Comparison of ENCODE assay signal across 8 cellular contexts in genomic region chr1:47175227-47175934, GRCh38. TPM values are rescaled to one million over a fixed set of nuclear protein-coding genes. Genes with fewer than 3 reads are reported as not detected.
DNase-seq lines count a peak whose midpoint lies in the region; ATAC-seq and TF ChIP-seq lines count a peak whose summit lies in the region.

No MANE protein-coding gene starts in this region.

- H3K9ac ChIP-seq in trophoblast cell (ENCODE audit: low read length) = no peak overlapping the region

- no peaks in the 10 kb centered on the region for H3K4me1 ChIP-seq in OCI-LY7 (ENCODE audit: insufficient read depth, low read length, poor library complexity, severe bottlenecking)
- peaks cover 0 to 3% of the 10 kb centered on the region in 2 experiments for H3K4me1 ChIP-seq in trophoblast cell (ENCODE audit: control insufficient read depth in 1 of 2, insufficient read depth in 2 of 2, low read length in 2 of 2)

- no peak overlapping the region for H3K18ac ChIP-seq in trophoblast cell (ENCODE audit: low read length)

- no peak overlapping the region for H4K8ac ChIP-seq in trophoblast cell (ENCODE audit: low read depth, low read length)

- H3K4ac ChIP-seq in trophoblast cell (ENCODE audit: low read depth, low read length) = no peak overlapping the region

- H3K14ac ChIP-seq in trophoblast cell (ENCODE audit: low read length) = no peak overlapping the region

- no peak overlapping the region for H4K12ac ChIP-seq in trophoblast cell (ENCODE audit: low read depth, low read length)

- ATAC-seq in Right ventricle myocardium inferior (peak; percentile 32), GM18873 (IDR thresholded peaks at IDR 0.05; ENCODE audit: low FRiP score, unreplicated experiment) (no peak)

- no peak overlapping the region for H3K27ac ChIP-seq in OCI-LY7 (ENCODE audit: low read depth, low read length, poor library complexity, severe bottlenecking)
- H3K27ac ChIP-seq in trophoblast cell (ENCODE audit: low read depth, low read length) = no peak overlapping the region

- peak; percentile 92 for TF ChIP-seq CTCF in AG04449 (IDR thresholded peaks at IDR 0.05; ENCODE audit: insufficient read depth, low read length, missing control alignments)
- peak; percentile 99 for TF ChIP-seq CTCF in GM12875 (IDR thresholded peaks at IDR 0.05; ENCODE audit: borderline replicate concordance, insufficient read depth, low read depth, low read length)
- peak; percentile 86 for TF ChIP-seq CTCF in OCI-LY7 (conservative IDR thresholded peaks at IDR 0.05; ENCODE audit: low read length)

- no peak overlapping the region for H2BK5ac ChIP-seq in trophoblast cell (ENCODE audit: low read depth, low read length, poor library complexity)

- H2BK120ac ChIP-seq in trophoblast cell (ENCODE audit: insufficient read depth, low read length, poor library complexity) = no peak overlapping the region

- H3K4me3 ChIP-seq in AG04449 (ENCODE audit: low read depth, low read length) (no peak overlapping the region), GM12875 (ENCODE audit: low read depth, low read length) (no peak overlapping the region), OCI-LY7 (ENCODE audit: low read depth, low read length, poor library complexity, severe bottlenecking) (no peak overlapping the region), trophoblast cell (ENCODE audit: low read depth, low read length) (no peak overlapping the region)

- H3K23ac ChIP-seq in trophoblast cell (ENCODE audit: low read length) = no peak overlapping the region

- no peaks in the 10 kb centered on the region for H3K9me2 ChIP-seq in OCI-LY7 (ENCODE audit: insufficient read depth, low read length)

- H3K27me3 ChIP-seq in trophoblast cell (ENCODE audit: insufficient read depth, low read length) = no peaks in the 10 kb centered on the region

- no TSS peak for BruUV-seq in OCI-LY7 (replicated peaks; lab: Mats Ljungman, UMichigan)

- H3K79me2 ChIP-seq in OCI-LY7 (ENCODE audit: insufficient read depth, low read depth, low read length) (no peaks in the 10 kb centered on the region), trophoblast cell (ENCODE audit: control insufficient read depth, insufficient read depth, low read length, poor library complexity) (no peaks in the 10 kb centered on the region)

- POLR2A ChIA-PET in AG04449 (lab: Yijun Ruan, JAX) (no interaction called here), OCI-LY7 (lab: Charles Lee) (no interaction called here)

- WGBS in trophoblast cell (ENCODE audit: extremely low coverage, insufficient coverage, insufficient read length) = no CpG with 5 or more reads among the region's 11 CpGs

- no peak overlapping the region for H2AFZ ChIP-seq in OCI-LY7 (ENCODE audit: low read length)
- no peak overlapping the region for H2AFZ ChIP-seq in trophoblast cell (ENCODE audit: insufficient read depth, low read length, poor library complexity)

- no peak overlapping the region for H4K91ac ChIP-seq in trophoblast cell (ENCODE audit: low read depth, low read length)

- intact Hi-C loops in OCI-LY7 (cut with micrococcal nuclease; ENCODE audit: unreplicated experiment) = loop anchor here (5.0 kb wide), 1 partner anchor 262 kb away; the partner anchor contains the start of gene FOXD2
- intact Hi-C loops in Right ventricle myocardium inferior (cut with DNase I) = loop anchor here (5.0 kb wide), 3 partner anchors 247 to 537 kb away; no protein-coding TSS in a partner anchor

- CTCF ChIA-PET in AG04449 (lab: Yijun Ruan, JAX) = interaction anchor here (0.8 to 12.9 kb wide), 21 partner anchors 9 to 552 kb away, joined by 3 to 213 read pairs (median 4); partner anchors contain the start of genes CMPK1, FOXD2 and PDZK1IP1
- CTCF ChIA-PET in OCI-LY7 (lab: Charles Lee; ENCODE audit: unreplicated experiment) = no interaction called here

- no peaks in the 10 kb centered on the region for H3K79me1 ChIP-seq in trophoblast cell (ENCODE audit: low read length)

- DNase-seq in AG04449 (ENCODE audit: low read depth, low spot score) = no peak
- peak; percentile 77 for DNase-seq in HT1080 (ENCODE audit: low read depth)
- DNase-seq in OCI-LY7 (ENCODE audit: low spot score) = peak; percentile 49
- DNase-seq in activated naive CD4-positive, alpha-beta T cell treated with anti-CD3 and anti-CD28 coated beads, Interleukin-2, amount 50 U/mL, for 16 hours = peak; percentile 38
- DNase-seq in Right ventricle myocardium inferior (ENCODE audit: missing footprints) = no peak
- DNase-seq in trophoblast cell = peak; percentile 14 to 70

- no peak overlapping the region for H2BK12ac ChIP-seq in trophoblast cell (ENCODE audit: low read length)

- no peaks in the 10 kb centered on the region for H3K9me3 ChIP-seq in OCI-LY7 (ENCODE audit: low read length)
- H3K9me3 ChIP-seq in trophoblast cell (ENCODE audit: insufficient read depth, low read depth, low read length) = no peaks in the 10 kb centered on the region

- no peak overlapping the region for H2AK5ac ChIP-seq in trophoblast cell (ENCODE audit: low read length)

- H3K36me3 ChIP-seq in OCI-LY7 (ENCODE audit: insufficient read depth, low read length) (no peaks in the 10 kb centered on the region), trophoblast cell (ENCODE audit: control insufficient read depth in 1 of 2, insufficient read depth in 2 of 2, low read length in 2 of 2) (no peaks in the 10 kb centered on the region)

- H3K4me2 ChIP-seq in OCI-LY7 (ENCODE audit: low read length) (no peak overlapping the region), trophoblast cell (ENCODE audit: low read length) (no peak overlapping the region)

- H4K20me1 ChIP-seq in OCI-LY7 (ENCODE audit: insufficient read depth, low read length) = no peaks in the 10 kb centered on the region

RNA-seq across cellular contexts. Expression of gene PDZK1IP1, which starts 14.5 kb away (rescaled TPM):
- total RNA-seq in HT1080 (2014; rRNA removed; shearing (Covaris generic)) = not detected in 2 replicates
- not detected in 2 replicates for polyA plus RNA-seq in HT1080 (2015; cell fraction: cytosol; rRNA removed)
- not detected in 2 replicates for polyA plus RNA-seq in HT1080 (2015; cell fraction: nucleus; rRNA removed)
- total RNA-seq in OCI-LY7 (2014; rRNA removed; shearing (Covaris generic)) = not detected in 2 replicates
- total RNA-seq in OCI-LY7 (2022) (not detected in 2 replicates), Right ventricle myocardium inferior (not detected)
- polyA plus RNA-seq in trophoblast cell (2013) = not detected in 2 replicates

RNA-seq across cellular contexts. Expression of gene CYP4A22, which starts 38.1 kb away (rescaled TPM):
- total RNA-seq in HT1080 (2014; rRNA removed; shearing (Covaris generic)) = not detected in 2 replicates
- polyA plus RNA-seq in HT1080 (2015; cell fraction: cytosol; rRNA removed) = not detected in 2 replicates
- polyA plus RNA-seq in HT1080 (2015; cell fraction: nucleus; rRNA removed) = not detected in 2 replicates
- not detected in 2 replicates for total RNA-seq in OCI-LY7 (2014; rRNA removed; shearing (Covaris generic))
- total RNA-seq in OCI-LY7 (2022) (not detected in 2 replicates), Right ventricle myocardium inferior (not detected)
- not detected in 2 replicates for polyA plus RNA-seq in trophoblast cell (2013)

RNA-seq across cellular contexts. Expression of gene TAL1, which starts 56.6 kb away (rescaled TPM):
- total RNA-seq in HT1080 (2014; rRNA removed; shearing (Covaris generic)) = 0.03 and 0.10 TPM in 2 replicates
- 0.09 and 0.15 TPM in 2 replicates for polyA plus RNA-seq in HT1080 (2015; cell fraction: cytosol; rRNA removed)
- 0.07 TPM in 1 of 2 replicates, not detected in the other for polyA plus RNA-seq in HT1080 (2015; cell fraction: nucleus; rRNA removed)
- not detected in 2 replicates for total RNA-seq in OCI-LY7 (2014; rRNA removed; shearing (Covaris generic))
- total RNA-seq in OCI-LY7 (2022) (not detected in 2 replicates), Right ventricle myocardium inferior (3.5 TPM)
- polyA plus RNA-seq in trophoblast cell (2013) = 0.01 TPM in 1 of 2 replicates, not detected in the other

Comparison
In these comparisons a context has a peak if more than half of its experiments do, and no peak if none do; other contexts are left out.
1. DNase-seq: peak in HT1080 (single experiment), OCI-LY7 (single experiment), activated naive CD4-positive, alpha-beta T cell treated with anti-CD3 and anti-CD28 coated beads, Interleukin-2, amount 50 U/mL, for 16 hours (single experiment) and trophoblast cell (2 of 2); none in AG04449 (single experiment) and Right ventricle myocardium inferior (single experiment).
2. Peak in every context shown above with its lines, with median percentiles within 50 percentile points of each other: CTCF ChIP-seq.